7 cellular contexts compared by ENCODE assay signal in genomic region chr10:108378779-108379178, GRCh38.
"Had no signal": no experiment of that assay in that cellular context is flagged by ENCODE, and none has a peak within 500 bp of the region (broad histone marks: within the 10 kb centered on the region; RNA-seq: fewer than 3 reads in every experiment).

No MANE protein-coding gene starts in this region.

- ATAC-seq: GM12878 had no signal

- FAIRE-seq: GM12878, GM12891, GM12892, GM18507, GM19239 had no signal

- H3K4me3 ChIP-seq: GM12878 had no signal

- DNase-seq: GDM1, GF-D8 had no signal
